In genomic region chr1:61004269-61005003, GRCh38 we compare ENCODE assay signal across 21 cellular contexts.
DNase-seq lines count a peak whose midpoint lies in the region; ATAC-seq and TF ChIP-seq lines count a peak whose summit lies in the region.
"Had no signal": no experiment of that assay in that cellular context is flagged by ENCODE, and none has a peak within 500 bp of the region (broad histone marks: within the 10 kb centered on the region; RNA-seq: fewer than 3 reads in every experiment).

No MANE protein-coding gene starts in this region.

- no peak for ATAC-seq in HG03039 (IDR thresholded peaks at IDR 0.05; ENCODE audit: unreplicated experiment)
- ATAC-seq: body of pancreas, T-cell had no signal

- no peak for TF ChIP-seq CTCF in MCF 10A (IDR thresholded peaks at IDR 0.05; ENCODE audit: unreplicated experiment)

- POLR2A ChIA-PET in MCF 10A (lab: Yijun Ruan, JAX): interaction anchor here (0.5 to 0.6 kb wide), 2 partner anchors 285 to 431 kb away, joined by 3 read pairs; no protein-coding TSS in a partner anchor

- no peaks in the 10 kb centered on the region for H3K9me3 Mint-ChIP-seq in MCF 10A (ENCODE audit: unreplicated experiment)
- H3K9me3 Mint-ChIP-seq: activated naive CD4-positive, alpha-beta T cell treated with anti-CD3 and anti-CD28 coated beads for 36 hours; T-cell had no signal

- intact Hi-C loops in MCF 10A (cut with micrococcal nuclease): no loop called here

- DNase-seq in ELF-1 (ENCODE audit: low read depth, low spot score) (peak; percentile 45), NOMO-1 treated with DMSO at 0.1 percent for 48 hours (lab: John Stamatoyannopoulos, UW; ENCODE audit: unreplicated experiment) (peak; percentile 61), MCF 10A (ENCODE audit: unreplicated experiment) (peak; percentile 83), islet precursor cell (peak; percentile 69), GM03348 (ENCODE audit: low spot score) (no peak), H4 (ENCODE audit: low spot score) (no peak), NCI-H748 treated with DMSO at 0.1 percent for 48 hours (lab: John Stamatoyannopoulos, UW) (no peak)
- DNase-seq: activated CD8-positive, alpha-beta memory T cell treated with anti-CD3 and anti-CD28 coated beads, Interleukin-2, amount 50 U/mL, for 48 hours; activated naive CD4-positive, alpha-beta T cell treated with anti-CD3 and anti-CD28 coated beads for 36 hours; COR-L47; dermis blood vessel endothelial cell; erythroblast; GOT3; heart left ventricle; kidney glomerular epithelial cell; NCI-H1436 treated with DMSO at 0.1 percent for 48 hours; NCI-H446 treated with DMSO at 0.1 percent for 48 hours; occipital lobe; T-cell had no signal

- H3K36me3 Mint-ChIP-seq in MCF 10A (ENCODE audit: insufficient read depth, unreplicated experiment): no peaks in the 10 kb centered on the region
- H3K36me3 Mint-ChIP-seq: T-cell had no signal

- BruUV-seq in MCF 10A (replicated peaks; lab: Mats Ljungman, UMichigan): no TSS peak

- no peaks in the 10 kb centered on the region for H3K4me1 Mint-ChIP-seq in MCF 10A (ENCODE audit: insufficient read depth, unreplicated experiment)
- H3K4me1 Mint-ChIP-seq: T-cell had no signal

- H3K27ac Mint-ChIP-seq in MCF 10A (ENCODE audit: low read depth, unreplicated experiment): no peak overlapping the region
- H3K27ac Mint-ChIP-seq: activated naive CD4-positive, alpha-beta T cell treated with anti-CD3 and anti-CD28 coated beads for 36 hours; T-cell had no signal

- H3K27me3 Mint-ChIP-seq in MCF 10A (ENCODE audit: insufficient read depth, unreplicated experiment): no peaks in the 10 kb centered on the region

- CTCF ChIA-PET in MCF 10A (lab: Yijun Ruan, JAX): interaction anchor here (0.6 to 3.7 kb wide), 5 partner anchors 12 to 449 kb away, joined by 3 to 14 read pairs (median 3); no protein-coding TSS in a partner anchor

- H3K4me3 Mint-ChIP-seq in MCF 10A (ENCODE audit: unreplicated experiment): no peak overlapping the region
- H3K4me3 Mint-ChIP-seq: activated naive CD4-positive, alpha-beta T cell treated with anti-CD3 and anti-CD28 coated beads for 36 hours; T-cell had no signal

Comparison
In these comparisons a context has a peak if more than half of its experiments do, and no peak if none do; other contexts are left out.
1. DNase-seq: peak in ELF-1 (single experiment), NOMO-1 treated with DMSO at 0.1 percent for 48 hours (single experiment), MCF 10A (single experiment) and islet precursor cell (single experiment); none in GM03348 (single experiment), H4 (single experiment) and NCI-H748 treated with DMSO at 0.1 percent for 48 hours (single experiment).